15 cellular contexts compared by ENCODE assay signal in genomic region chr3:171175840-171176239, GRCh38.
DNase-seq lines count a peak whose midpoint lies in the region; ATAC-seq and TF ChIP-seq lines count a peak whose summit lies in the region.
"Had no signal": no experiment of that assay in that cellular context is flagged by ENCODE, and none has a peak within 500 bp of the region (broad histone marks: within the 10 kb centered on the region; RNA-seq: fewer than 3 reads in every experiment).

No MANE protein-coding gene starts in this region.

- no peak for TF ChIP-seq POLR2A in stomach (IDR thresholded peaks at IDR 0.05)

- peak overlapping the region; percentile 49 for H3K9ac ChIP-seq in GM23248

- in situ Hi-C loops in GM23248 (cut with MboI) = loop anchor here (25.0 kb wide), 1 partner anchor 386 kb away; no protein-coding TSS in a partner anchor

- H4K20me1 ChIP-seq in GM23248 (ENCODE audit: insufficient read depth) = no peaks in the 10 kb centered on the region

- intact Hi-C loops in right cardiac atrium (cut with DNase I) = loop anchor here in 2 of 4 donors (10.0 kb wide), 2 partner anchors 139 to 389 kb away; no protein-coding TSS in a partner anchor
- intact Hi-C loops in stomach (cut with DNase I; ENCODE audit: low total_unique reads) = no loop called here

- no peaks in the 10 kb centered on the region for H3K79me2 ChIP-seq in GM23248 (ENCODE audit: insufficient read depth)

- TF ChIP-seq EP300 in stomach (IDR thresholded peaks at IDR 0.05) = no peak

- peaks cover 16% of the 10 kb centered on the region for H3K4me1 ChIP-seq in GM23248 (ENCODE audit: insufficient read depth)
- H3K4me1 ChIP-seq in right cardiac atrium (ENCODE audit: control insufficient read depth, insufficient read depth, low read length) = peaks cover 7% of the 10 kb centered on the region
- H3K4me1 ChIP-seq in stomach = peaks cover 8 to 35% (median 20%) of the 10 kb centered on the region in 4 donors
- H3K4me1 ChIP-seq in BE2C = no peaks in the 10 kb centered on the region
- H3K4me1 ChIP-seq: prostate gland had no signal

- DNase-seq in GM23248 (peak; percentile 66), chondrocyte (ENCODE audit: low spot score) (no peak), right cardiac atrium (no peak), stomach (no peak), Kasumi-1 (lab: John Stamatoyannopoulos, UW) (no peak), BE2C (no peak), activated gamma-delta T cell treated with Interleukin-2 at 50 U/mL for 16 hours (no peak)
- DNase-seq: amygdala; CD8-positive, alpha-beta T cell; endodermal cell; mesendoderm; stimulated activated CD4-positive, alpha-beta T cell treated with anti-CD3 and anti-CD28 coated beads, Interleukin-4, amount 100 ng/mL, for 24 hours; stimulated activated naive B cell treated with anti-CD40 and anti-IgM and Interleukin-4, amounts not matched to agents 10 μg/mL and 1 μg/mL and 100 μg/mL, for 72 hours had no signal

- H3K27me3 ChIP-seq in GM23248 (replicated peaks; ENCODE audit: insufficient read depth) = no peaks in the 10 kb centered on the region
- H3K27me3 ChIP-seq in right cardiac atrium (ENCODE audit: control insufficient read depth, insufficient read depth) = no peaks in the 10 kb centered on the region
- H3K27me3 ChIP-seq in stomach = no peaks in the 10 kb centered on the region
- H3K27me3 ChIP-seq in BE2C = no peaks in the 10 kb centered on the region

- H3K36me3 Mint-ChIP-seq in chondrocyte (ENCODE audit: low read depth) = peaks cover 9% of the 10 kb centered on the region
- H3K36me3 Mint-ChIP-seq: stimulated activated naive B cell treated with anti-CD40 and anti-IgM and Interleukin-4, amounts not matched to agents 10 μg/mL and 1 μg/mL and 100 μg/mL, for 72 hours had no signal

- H3F3A ChIP-seq in GM23248 (ENCODE audit: insufficient read depth) = peaks cover 10% of the 10 kb centered on the region; the same call in 1 of the 2 replicates

- H3K27ac Mint-ChIP-seq in chondrocyte (ENCODE audit: unreplicated experiment) = peak overlapping the region; percentile 90
- H3K27ac Mint-ChIP-seq: CD8-positive, alpha-beta T cell; endodermal cell; stimulated activated naive B cell treated with anti-CD40 and anti-IgM and Interleukin-4, amounts not matched to agents 10 μg/mL and 1 μg/mL and 100 μg/mL, for 72 hours had no signal

- H3K4me3 ChIP-seq in GM23248 = peak overlapping the region; percentile 63
- H3K4me3 ChIP-seq in right cardiac atrium (ENCODE audit: low read length) = peak overlapping the region; percentile 18
- H3K4me3 ChIP-seq in stomach = no peak overlapping the region
- no peak overlapping the region for H3K4me3 ChIP-seq in BE2C (ENCODE audit: low read depth, low read length)
- H3K4me3 ChIP-seq: prostate gland had no signal

- H3K27ac ChIP-seq in GM23248 (peak overlapping the region; percentile 33), right cardiac atrium (ENCODE audit: low read length) (peak overlapping the region; percentile 33), stomach (peak overlapping the region in 3 of 5 donors; percentile 45 to 53 (median 52))
- H3K27ac ChIP-seq: prostate gland had no signal

- H2AFZ ChIP-seq in GM23248 = peak overlapping the region; percentile 76

- WGBS in GM23248 (ENCODE audit: low coverage in 1 of 2, low lambda C conversion rate in 2 of 2, missing lambda C conversion rate in 2 of 2), 2 experiments = 4% methylated on average over 4 of the region's 4 CpGs
- WGBS in right cardiac atrium = 16% methylated on average over 4 of the region's 4 CpGs
- WGBS in stomach, 5 donors = 56 to 77% (median 70%) methylated on average over 4 of the region's 4 CpGs

- H3K4me3 Mint-ChIP-seq in chondrocyte (ENCODE audit: unreplicated experiment) = peak overlapping the region; percentile 35
- H3K4me3 Mint-ChIP-seq: CD8-positive, alpha-beta T cell; endodermal cell; stimulated activated naive B cell treated with anti-CD40 and anti-IgM and Interleukin-4, amounts not matched to agents 10 μg/mL and 1 μg/mL and 100 μg/mL, for 72 hours had no signal

- H3K9me3 Mint-ChIP-seq in chondrocyte (ENCODE audit: low read depth) = no peaks in the 10 kb centered on the region
- H3K9me3 Mint-ChIP-seq: CD8-positive, alpha-beta T cell; endodermal cell had no signal

- H3K27me3 Mint-ChIP-seq in chondrocyte (ENCODE audit: low read depth) = no peaks in the 10 kb centered on the region
- H3K27me3 Mint-ChIP-seq: stimulated activated naive B cell treated with anti-CD40 and anti-IgM and Interleukin-4, amounts not matched to agents 10 μg/mL and 1 μg/mL and 100 μg/mL, for 72 hours had no signal

- no peak for TF ChIP-seq CTCF in chondrocyte (IDR thresholded peaks at IDR 0.05)
- no peak for TF ChIP-seq CTCF in stomach (IDR thresholded peaks at IDR 0.05)
- no peak for TF ChIP-seq CTCF in BE2C (IDR thresholded peaks at IDR 0.05; ENCODE audit: low read depth, low read length)

- H3K9me2 ChIP-seq in GM23248 (ENCODE audit: insufficient read depth) = no peaks in the 10 kb centered on the region

- H3K4me2 ChIP-seq in GM23248 (ENCODE audit: unreplicated experiment) = peak overlapping the region; percentile 73

- no peaks in the 10 kb centered on the region for H3K36me3 ChIP-seq in GM23248 (ENCODE audit: low read depth)
- peaks cover 0 to 4% (median 0%) of the 10 kb centered on the region in 4 donors for H3K36me3 ChIP-seq in stomach
- no peaks in the 10 kb centered on the region for H3K36me3 ChIP-seq in BE2C
- H3K36me3 ChIP-seq: prostate gland had no signal

- peaks cover 35% of the 10 kb centered on the region for H3K4me1 Mint-ChIP-seq in chondrocyte (ENCODE audit: low read depth)
- H3K4me1 Mint-ChIP-seq: stimulated activated naive B cell treated with anti-CD40 and anti-IgM and Interleukin-4, amounts not matched to agents 10 μg/mL and 1 μg/mL and 100 μg/mL, for 72 hours had no signal

- no peaks in the 10 kb centered on the region for H3K9me3 ChIP-seq in GM23248 (ENCODE audit: low read depth)
- H3K9me3 ChIP-seq in right cardiac atrium (ENCODE audit: control insufficient read depth, low read length) = no peaks in the 10 kb centered on the region
- no peaks in the 10 kb centered on the region for H3K9me3 ChIP-seq in stomach
- H3K9me3 ChIP-seq in BE2C = no peaks in the 10 kb centered on the region
- H3K9me3 ChIP-seq: prostate gland had no signal

- ATAC-seq in right cardiac atrium = no peak
- ATAC-seq in HG03571 (IDR thresholded peaks at IDR 0.05; ENCODE audit: unreplicated experiment) = no peak
- ATAC-seq: CD8-positive, alpha-beta T cell; stimulated activated naive B cell treated with anti-CD40 and anti-IgM and Interleukin-4, amounts not matched to agents 10 μg/mL and 1 μg/mL and 100 μg/mL, for 72 hours had no signal

Comparison
In these comparisons a context has a peak if more than half of its experiments do, and no peak if none do; other contexts are left out.
1. H3K4me3 ChIP-seq: peak in GM23248 (single experiment) and right cardiac atrium (single experiment); none in stomach (0 of 4) and BE2C (single experiment).
2. Peak in every context shown above with its lines, with median percentiles within 50 percentile points of each other: H3K27ac ChIP-seq.